In genomic region chr14:76947078-76947837, GRCh38 we compare ENCODE assay signal across 8 cellular contexts.
DNase-seq lines count a peak whose midpoint lies in the region; ATAC-seq and TF ChIP-seq lines count a peak whose summit lies in the region.

No MANE protein-coding gene starts in this region.

- H3K4me1 ChIP-seq in right atrium auricular region: peaks cover 0 to 43% of the 10 kb centered on the region in 2 donors

- peak overlapping the region; percentile 65 for H3K27ac Mint-ChIP-seq in T-helper 17 cell

- H3K27me3 Mint-ChIP-seq in T-helper 17 cell: no peaks in the 10 kb centered on the region

- H3K36me3 Mint-ChIP-seq in T-helper 17 cell (ENCODE audit: low read depth): peaks cover 4% of the 10 kb centered on the region

- peak overlapping the region in 1 of 2 donors; percentile 24 for H3K4me3 ChIP-seq in right atrium auricular region

- H3K4me3 Mint-ChIP-seq in T-helper 17 cell: peak overlapping the region; percentile 33

- ATAC-seq in HG02759 (IDR thresholded peaks at IDR 0.05; ENCODE audit: unreplicated experiment) (peak; percentile 88), T-helper 17 cell (peak; percentile 96)

- no peaks in the 10 kb centered on the region for H3K36me3 ChIP-seq in right atrium auricular region

- no peaks in the 10 kb centered on the region for H3K27me3 ChIP-seq in right atrium auricular region

- peak overlapping the region; percentile 86 for H3K27ac ChIP-seq in angular gyrus (ENCODE audit: low read depth, low read length)
- peak overlapping the region; percentile 81 to 85 for H3K27ac ChIP-seq in right atrium auricular region

- H3K4me1 Mint-ChIP-seq in T-helper 17 cell: peaks cover 22% of the 10 kb centered on the region

- DNase-seq in NCI-H1436 (lab: John Stamatoyannopoulos, UW) (peak; percentile 96), T-helper 17 cell (peak; percentile 64 to 68 (median 65)), right atrium auricular region (ENCODE audit: low spot score) (peak; percentile 89), retina (peak; percentile 94)
- DNase-seq in NK-92 treated with Interleukin-12 subunit alpha and Interleukin-12 subunit beta, amount 100 ng/mL, for 24 hours (lab: John Stamatoyannopoulos, UW): no peak

- TF ChIP-seq CTCF in GM12872 (IDR thresholded peaks at IDR 0.05; ENCODE audit: insufficient read depth, low read depth, low read length) (peak; percentile 60), right atrium auricular region (IDR thresholded peaks at IDR 0.05) (peak; percentile 31 to 74)

- no peaks in the 10 kb centered on the region for H3K9me3 ChIP-seq in T-helper 17 cell (ENCODE audit: control insufficient read depth, low read length, poor library complexity, severe bottlenecking)
- H3K9me3 ChIP-seq in right atrium auricular region: no peaks in the 10 kb centered on the region
